Comparison of ENCODE assay signal across 8 cellular contexts in genomic region chr16:46607529-46607928, GRCh38. TPM values are rescaled to one million over a fixed set of nuclear protein-coding genes. Genes with fewer than 3 reads are reported as not detected.
DNase-seq lines count a peak whose midpoint lies in the region; ATAC-seq and TF ChIP-seq lines count a peak whose summit lies in the region.

No MANE protein-coding gene starts in this region.

- H3K36me3 ChIP-seq in cardiac muscle cell (peaks cover 6% of the 10 kb centered on the region), upper lobe of right lung (no peaks in the 10 kb centered on the region)

- TF ChIP-seq CTCF in cardiac muscle cell (IDR thresholded peaks at IDR 0.05; ENCODE audit: low read depth, low read length) (peak; percentile 43), upper lobe of right lung (IDR thresholded peaks at IDR 0.05) (peak; percentile 51)
- no peak for TF ChIP-seq CTCF in activated CD8-positive, alpha-beta T cell treated with anti-CD3 and anti-CD28 coated beads for 36 hours (IDR thresholded peaks at IDR 0.05)

- H3K27ac Mint-ChIP-seq in activated CD8-positive, alpha-beta T cell treated with anti-CD3 and anti-CD28 coated beads for 36 hours, result no peak overlapping the region
- no peak overlapping the region for H3K27ac Mint-ChIP-seq in activated naive CD8-positive, alpha-beta T cell treated with anti-CD3 and anti-CD28 coated beads for 36 hours

- no peak overlapping the region for H3K4me3 Mint-ChIP-seq in activated CD8-positive, alpha-beta T cell treated with anti-CD3 and anti-CD28 coated beads for 36 hours
- no peak overlapping the region for H3K4me3 Mint-ChIP-seq in activated naive CD8-positive, alpha-beta T cell treated with anti-CD3 and anti-CD28 coated beads for 36 hours

- peak; percentile 42 to 83 for DNase-seq in cardiac muscle cell (ENCODE audit: low read depth in 1 of 2, low spot score in 1 of 2)
- no peak for DNase-seq in Right ventricle myocardium superior
- DNase-seq in SHP77 treated with DMSO at 0.1 percent for 48 hours (lab: John Stamatoyannopoulos, UW), result peak; percentile 22
- peak; percentile 60 for DNase-seq in globus pallidus (ENCODE audit: low spot score)
- DNase-seq in upper lobe of right lung, result no peak
- no peak for DNase-seq in activated CD8-positive, alpha-beta T cell treated with anti-CD3 and anti-CD28 coated beads for 36 hours
- DNase-seq in activated naive CD8-positive, alpha-beta T cell treated with anti-CD3 and anti-CD28 coated beads for 36 hours, result no peak

- POLR2A ChIA-PET in activated CD8-positive, alpha-beta T cell treated with anti-CD3 and anti-CD28 coated beads for 36 hours (lab: Charles Lee), result no interaction called here

- H3K9me3 Mint-ChIP-seq in activated CD8-positive, alpha-beta T cell treated with anti-CD3 and anti-CD28 coated beads for 36 hours, result no peaks in the 10 kb centered on the region
- H3K9me3 Mint-ChIP-seq in activated naive CD8-positive, alpha-beta T cell treated with anti-CD3 and anti-CD28 coated beads for 36 hours, result no peaks in the 10 kb centered on the region

- intact Hi-C loops in Right ventricle myocardium superior (cut with DNase I), result loop anchor here (10.0 kb wide), 1 partner anchor 53 kb away; no protein-coding TSS in a partner anchor
- intact Hi-C loops in upper lobe of right lung (cut with DNase I), result no loop called here
- intact Hi-C loops in activated CD8-positive, alpha-beta T cell treated with anti-CD3 and anti-CD28 coated beads for 36 hours (cut with micrococcal nuclease), result no loop called here

- H3K36me3 Mint-ChIP-seq in activated CD8-positive, alpha-beta T cell treated with anti-CD3 and anti-CD28 coated beads for 36 hours (ENCODE audit: low read depth), result peaks cover 25% of the 10 kb centered on the region
- H3K36me3 Mint-ChIP-seq in activated naive CD8-positive, alpha-beta T cell treated with anti-CD3 and anti-CD28 coated beads for 36 hours, result peaks cover 21% of the 10 kb centered on the region

- no peaks in the 10 kb centered on the region for H3K4me1 Mint-ChIP-seq in activated CD8-positive, alpha-beta T cell treated with anti-CD3 and anti-CD28 coated beads for 36 hours (ENCODE audit: low read depth)
- no peaks in the 10 kb centered on the region for H3K4me1 Mint-ChIP-seq in activated naive CD8-positive, alpha-beta T cell treated with anti-CD3 and anti-CD28 coated beads for 36 hours

- H3K27me3 ChIP-seq in cardiac muscle cell, result no peaks in the 10 kb centered on the region
- H3K27me3 ChIP-seq in upper lobe of right lung, result no peaks in the 10 kb centered on the region

- CTCF ChIA-PET in activated CD8-positive, alpha-beta T cell treated with anti-CD3 and anti-CD28 coated beads for 36 hours (lab: Charles Lee), result interaction anchor here (0.7 to 1.6 kb wide), 6 partner anchors 9 to 66 kb away, joined by 3 to 6 read pairs (median 4); no protein-coding TSS in a partner anchor

- no peak for ATAC-seq in Right ventricle myocardium superior (ENCODE audit: poor library complexity)
- no peak for ATAC-seq in upper lobe of right lung
- no peak for ATAC-seq in activated CD8-positive, alpha-beta T cell treated with anti-CD3 and anti-CD28 coated beads for 36 hours
- ATAC-seq in GM21717 (IDR thresholded peaks at IDR 0.05; ENCODE audit: unreplicated experiment), result no peak

- H3K27ac ChIP-seq in cardiac muscle cell, result no peak overlapping the region
- no peak overlapping the region for H3K27ac ChIP-seq in upper lobe of right lung

- H3K4me3 ChIP-seq in cardiac muscle cell, result no peak overlapping the region
- no peak overlapping the region for H3K4me3 ChIP-seq in upper lobe of right lung

- no peaks in the 10 kb centered on the region for H3K27me3 Mint-ChIP-seq in activated CD8-positive, alpha-beta T cell treated with anti-CD3 and anti-CD28 coated beads for 36 hours
- no peaks in the 10 kb centered on the region for H3K27me3 Mint-ChIP-seq in activated naive CD8-positive, alpha-beta T cell treated with anti-CD3 and anti-CD28 coated beads for 36 hours

- no peaks in the 10 kb centered on the region for H3K9me3 ChIP-seq in cardiac muscle cell (ENCODE audit: low read depth)
- no peaks in the 10 kb centered on the region for H3K9me3 ChIP-seq in upper lobe of right lung

- H3K4me1 ChIP-seq in cardiac muscle cell (ENCODE audit: low read depth), result no peaks in the 10 kb centered on the region
- H3K4me1 ChIP-seq in upper lobe of right lung, result no peaks in the 10 kb centered on the region

RNA-seq across cellular contexts. Expression of gene SHCBP1, which starts 13.7 kb away (rescaled TPM):
- total RNA-seq in cardiac muscle cell, result 1.8 and 4.4 TPM in 2 replicates
- polyA plus RNA-seq in cardiac muscle cell, result 4.7 and 10.5 TPM in 2 replicates
- 0.70 TPM for total RNA-seq in Right ventricle myocardium superior
- 1.0 TPM for total RNA-seq in upper lobe of right lung
- total RNA-seq in activated CD8-positive, alpha-beta T cell treated with anti-CD3 and anti-CD28 coated beads for 36 hours, result 10 to 100 TPM; 37.0 to 37.6 TPM
- total RNA-seq in activated naive CD8-positive, alpha-beta T cell treated with anti-CD3 and anti-CD28 coated beads for 36 hours, result 10 to 100 TPM; 39.5 to 41.6 TPM

Comparison
In these comparisons a context has a peak if more than half of its experiments do, and no peak if none do; other contexts are left out.
1. DNase-seq: peak in cardiac muscle cell (2 of 2), SHP77 treated with DMSO at 0.1 percent for 48 hours (single experiment) and globus pallidus (single experiment); none in Right ventricle myocardium superior (single experiment), upper lobe of right lung (single experiment), activated CD8-positive, alpha-beta T cell treated with anti-CD3 and anti-CD28 coated beads for 36 hours (single experiment) and activated naive CD8-positive, alpha-beta T cell treated with anti-CD3 and anti-CD28 coated beads for 36 hours (single experiment).